ENCODE assay signal across 15 cellular contexts in genomic region chr10:52906046-52906445, GRCh38.
"Had no signal": no experiment of that assay in that cellular context is flagged by ENCODE, and none has a peak within 500 bp of the region (broad histone marks: within the 10 kb centered on the region; RNA-seq: fewer than 3 reads in every experiment).

No MANE protein-coding gene starts in this region.

- DNase-seq: activated CD4-positive, alpha-beta memory T cell treated with anti-CD3 and anti-CD28 coated beads, Interleukin-2, amount 10 ng/mL, durations not matched to agents 7 days and 5 days; activated effector memory CD4-positive, alpha-beta T cell treated with Interleukin-2 at 50 U/mL for 16 hours; activated naive CD4-positive, alpha-beta T cell treated with anti-CD3 and anti-CD28 coated beads, Interleukin-2, amount 50 U/mL, for 16 hours; activated T-cell treated with anti-CD3 and anti-CD28 coated beads, Interleukin-2, amount 50 U/mL, for 4 hours; dorsolateral prefrontal cortex; hippocampal formation; kidney; lower lobe of right lung; midbrain; naive B cell; ovary; stimulated activated CD4-positive, alpha-beta T cell treated with anti-CD3 and anti-CD28 coated beads, Interleukin-12 subunit alpha, Interleukin-12 subunit beta, amount 100 ng/mL, for 4 hours had no signal

- ATAC-seq: activated T-cell treated with anti-CD3 and anti-CD28 coated beads, Interleukin-2, amount 50 U/mL, for 4 hours; stimulated activated effector memory CD8-positive, alpha-beta T cell treated with anti-CD3 and anti-CD28 coated beads, Interleukin-12 subunit alpha, Interleukin-12 subunit beta, amount 100 ng/mL, for 72 hours had no signal

- H3K9me3 ChIP-seq: esophagus muscularis mucosa, lower lobe of right lung, ovary had no signal

- H3K27ac ChIP-seq: cardiac muscle cell, dorsolateral prefrontal cortex, esophagus muscularis mucosa, lower lobe of right lung, ovary had no signal

- FAIRE-seq: kidney had no signal

- H3K36me3 ChIP-seq: cardiac muscle cell, esophagus muscularis mucosa, lower lobe of right lung, ovary had no signal

- H3K4me1 ChIP-seq: esophagus muscularis mucosa, lower lobe of right lung had no signal

- H3K4me3 ChIP-seq: cardiac muscle cell, dorsolateral prefrontal cortex, esophagus muscularis mucosa, lower lobe of right lung, ovary had no signal

- H3K27me3 ChIP-seq: cardiac muscle cell, esophagus muscularis mucosa, ovary had no signal
